Comparison of ENCODE assay signal across 1 cellular context in genomic region chr10:91797874-91798735, GRCh38.
TF ChIP-seq lines count a peak whose summit lies in the region.

TNKS2 (plus strand) TSS chr10:91798426; CDS start chr10:91798691, 265 bp downstream.

TF ChIP-seq in HepG2, 621 proteins besides CTCF, POLR2A, EP300 and RAD21 (continued from another document and continues in another):
- TF ChIP-seq RXRA (CRISPR knock-in tag; IDR thresholded peaks at IDR 0.05) = peak; percentile 68
- TF ChIP-seq GLI4 (CRISPR knock-in tag; IDR thresholded peaks at IDR 0.05; ENCODE audit: borderline replicate concordance) = peak; percentile 21; the same call in 1 of the 2 replicates
- peak; percentile 73; the same call in 1 of the 2 replicates for TF ChIP-seq DR1 (CRISPR knock-in tag; IDR thresholded peaks at IDR 0.05)
- no peak for TF ChIP-seq ZSCAN29 (CRISPR knock-in tag; conservative IDR thresholded peaks at IDR 0.05)
- TF ChIP-seq, protein P1, sequence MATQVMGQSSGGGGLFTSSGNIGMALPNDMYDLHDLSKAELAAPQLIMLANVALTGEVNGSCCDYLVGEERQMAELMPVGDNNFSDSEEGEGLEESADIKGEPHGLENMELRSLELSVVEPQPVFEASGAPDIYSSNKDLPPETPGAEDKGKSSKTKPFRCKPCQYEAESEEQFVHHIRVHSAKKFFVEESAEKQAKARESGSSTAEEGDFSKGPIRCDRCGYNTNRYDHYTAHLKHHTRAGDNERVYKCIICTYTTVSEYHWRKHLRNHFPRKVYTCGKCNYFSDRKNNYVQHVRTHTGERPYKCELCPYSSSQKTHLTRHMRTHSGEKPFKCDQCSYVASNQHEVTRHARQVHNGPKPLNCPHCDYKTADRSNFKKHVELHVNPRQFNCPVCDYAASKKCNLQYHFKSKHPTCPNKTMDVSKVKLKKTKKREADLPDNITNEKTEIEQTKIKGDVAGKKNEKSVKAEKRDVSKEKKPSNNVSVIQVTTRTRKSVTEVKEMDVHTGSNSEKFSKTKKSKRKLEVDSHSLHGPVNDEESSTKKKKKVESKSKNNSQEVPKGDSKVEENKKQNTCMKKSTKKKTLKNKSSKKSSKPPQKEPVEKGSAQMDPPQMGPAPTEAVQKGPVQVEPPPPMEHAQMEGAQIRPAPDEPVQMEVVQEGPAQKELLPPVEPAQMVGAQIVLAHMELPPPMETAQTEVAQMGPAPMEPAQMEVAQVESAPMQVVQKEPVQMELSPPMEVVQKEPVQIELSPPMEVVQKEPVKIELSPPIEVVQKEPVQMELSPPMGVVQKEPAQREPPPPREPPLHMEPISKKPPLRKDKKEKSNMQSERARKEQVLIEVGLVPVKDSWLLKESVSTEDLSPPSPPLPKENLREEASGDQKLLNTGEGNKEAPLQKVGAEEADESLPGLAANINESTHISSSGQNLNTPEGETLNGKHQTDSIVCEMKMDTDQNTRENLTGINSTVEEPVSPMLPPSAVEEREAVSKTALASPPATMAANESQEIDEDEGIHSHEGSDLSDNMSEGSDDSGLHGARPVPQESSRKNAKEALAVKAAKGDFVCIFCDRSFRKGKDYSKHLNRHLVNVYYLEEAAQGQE (IDR thresholded peaks at IDR 0.05; ENCODE audit: borderline replicate concordance in 1 of 2, low read depth in 1 of 2, low read length in 2 of 2) = peak in 1 of 2 experiments; percentile 40; a peak in 1 of 4 replicates
- peak; percentile 68; the same call in 1 of the 2 replicates for TF ChIP-seq ZNF431 (CRISPR knock-in tag; IDR thresholded peaks at IDR 0.05; ENCODE audit: borderline replicate concordance, low read depth)
- TF ChIP-seq TRAFD1 (CRISPR knock-in tag; IDR thresholded peaks at IDR 0.05; ENCODE audit: borderline replicate concordance) = no peak
- peak; percentile 71; the same call in 1 of the 2 replicates for TF ChIP-seq NKX3-1 (CRISPR knock-in tag; IDR thresholded peaks at IDR 0.05)
- TF ChIP-seq SALL1 (CRISPR knock-in tag; IDR thresholded peaks at IDR 0.05) = peak; percentile 83
- peak; percentile 90 for TF ChIP-seq USF2 (IDR thresholded peaks at IDR 0.05; ENCODE audit: low read depth, low read length)
- peak; percentile 84; the same call in 1 of the 2 replicates for TF ChIP-seq USF2 (CRISPR knock-in tag; IDR thresholded peaks at IDR 0.05; ENCODE audit: borderline replicate concordance)
- TF ChIP-seq NFYC (CRISPR knock-in tag; IDR thresholded peaks at IDR 0.05) = peak; percentile 22; the same call in 1 of the 2 replicates
- no peak for TF ChIP-seq ATF7 (IDR thresholded peaks at IDR 0.05)
- peak; percentile 54; the same call in 1 of the 2 replicates for TF ChIP-seq ATF7 (CRISPR knock-in tag; IDR thresholded peaks at IDR 0.05)
- TF ChIP-seq, protein P2, sequence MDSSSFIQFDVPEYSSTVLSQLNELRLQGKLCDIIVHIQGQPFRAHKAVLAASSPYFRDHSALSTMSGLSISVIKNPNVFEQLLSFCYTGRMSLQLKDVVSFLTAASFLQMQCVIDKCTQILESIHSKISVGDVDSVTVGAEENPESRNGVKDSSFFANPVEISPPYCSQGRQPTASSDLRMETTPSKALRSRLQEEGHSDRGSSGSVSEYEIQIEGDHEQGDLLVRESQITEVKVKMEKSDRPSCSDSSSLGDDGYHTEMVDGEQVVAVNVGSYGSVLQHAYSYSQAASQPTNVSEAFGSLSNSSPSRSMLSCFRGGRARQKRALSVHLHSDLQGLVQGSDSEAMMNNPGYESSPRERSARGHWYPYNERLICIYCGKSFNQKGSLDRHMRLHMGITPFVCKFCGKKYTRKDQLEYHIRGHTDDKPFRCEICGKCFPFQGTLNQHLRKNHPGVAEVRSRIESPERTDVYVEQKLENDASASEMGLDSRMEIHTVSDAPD (CRISPR knock-in tag; IDR thresholded peaks at IDR 0.05) = no peak
- TF ChIP-seq SIN3B (IDR thresholded peaks at IDR 0.05; ENCODE audit: low read length) = no peak
- TF ChIP-seq ZC3H4 (CRISPR knock-in tag; IDR thresholded peaks at IDR 0.05; ENCODE audit: borderline replicate concordance) = no peak
- TF ChIP-seq FOXM1 (CRISPR knock-in tag; IDR thresholded peaks at IDR 0.05) = no peak
- TF ChIP-seq, protein P3, sequence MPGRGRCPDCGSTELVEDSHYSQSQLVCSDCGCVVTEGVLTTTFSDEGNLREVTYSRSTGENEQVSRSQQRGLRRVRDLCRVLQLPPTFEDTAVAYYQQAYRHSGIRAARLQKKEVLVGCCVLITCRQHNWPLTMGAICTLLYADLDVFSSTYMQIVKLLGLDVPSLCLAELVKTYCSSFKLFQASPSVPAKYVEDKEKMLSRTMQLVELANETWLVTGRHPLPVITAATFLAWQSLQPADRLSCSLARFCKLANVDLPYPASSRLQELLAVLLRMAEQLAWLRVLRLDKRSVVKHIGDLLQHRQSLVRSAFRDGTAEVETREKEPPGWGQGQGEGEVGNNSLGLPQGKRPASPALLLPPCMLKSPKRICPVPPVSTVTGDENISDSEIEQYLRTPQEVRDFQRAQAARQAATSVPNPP (CRISPR knock-in tag; IDR thresholded peaks at IDR 0.05) = peak; percentile 73; the same call in 1 of the 2 replicates
- peak; percentile 53; the same call in 1 of the 2 replicates for TF ChIP-seq BCL6 (CRISPR knock-in tag; IDR thresholded peaks at IDR 0.05)
- TF ChIP-seq AGO2 (optimal IDR thresholded peaks at IDR 0.05; ENCODE audit: low read depth, low read length) = peak; percentile 77
- TF ChIP-seq MIER2 (CRISPR knock-in tag; IDR thresholded peaks at IDR 0.05) = peak; percentile 65; the same call in 1 of the 2 replicates
- TF ChIP-seq, protein P4, sequence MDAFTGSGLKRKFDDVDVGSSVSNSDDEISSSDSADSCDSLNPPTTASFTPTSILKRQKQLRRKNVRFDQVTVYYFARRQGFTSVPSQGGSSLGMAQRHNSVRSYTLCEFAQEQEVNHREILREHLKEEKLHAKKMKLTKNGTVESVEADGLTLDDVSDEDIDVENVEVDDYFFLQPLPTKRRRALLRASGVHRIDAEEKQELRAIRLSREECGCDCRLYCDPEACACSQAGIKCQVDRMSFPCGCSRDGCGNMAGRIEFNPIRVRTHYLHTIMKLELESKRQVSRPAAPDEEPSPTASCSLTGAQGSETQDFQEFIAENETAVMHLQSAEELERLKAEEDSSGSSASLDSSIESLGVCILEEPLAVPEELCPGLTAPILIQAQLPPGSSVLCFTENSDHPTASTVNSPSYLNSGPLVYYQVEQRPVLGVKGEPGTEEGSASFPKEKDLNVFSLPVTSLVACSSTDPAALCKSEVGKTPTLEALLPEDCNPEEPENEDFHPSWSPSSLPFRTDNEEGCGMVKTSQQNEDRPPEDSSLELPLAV (CRISPR knock-in tag; conservative IDR thresholded peaks at IDR 0.05; ENCODE audit: low read depth) = no peak
- no peak for TF ChIP-seq ZKSCAN5 (CRISPR knock-in tag; IDR thresholded peaks at IDR 0.05)
- TF ChIP-seq ZBTB7B (CRISPR knock-in tag; IDR thresholded peaks at IDR 0.05) = peak; percentile 64; the same call in 1 of the 2 replicates
- peak; percentile 90 for TF ChIP-seq ZNF101 (CRISPR knock-in tag; IDR thresholded peaks at IDR 0.05; ENCODE audit: borderline replicate concordance, low read depth)
- no peak for TF ChIP-seq PAWR (CRISPR knock-in tag; IDR thresholded peaks at IDR 0.05; ENCODE audit: borderline replicate concordance)
- 0 out of 2 replicates have a peak, but pooled peaks have one; percentile 42 for TF ChIP-seq ZNF556 (CRISPR knock-in tag; IDR thresholded peaks at IDR 0.05; ENCODE audit: borderline replicate concordance)
- peak; percentile 89; the same call in 1 of the 2 replicates for TF ChIP-seq TGIF2 (CRISPR knock-in tag; IDR thresholded peaks at IDR 0.05)
- TF ChIP-seq, protein P5, sequence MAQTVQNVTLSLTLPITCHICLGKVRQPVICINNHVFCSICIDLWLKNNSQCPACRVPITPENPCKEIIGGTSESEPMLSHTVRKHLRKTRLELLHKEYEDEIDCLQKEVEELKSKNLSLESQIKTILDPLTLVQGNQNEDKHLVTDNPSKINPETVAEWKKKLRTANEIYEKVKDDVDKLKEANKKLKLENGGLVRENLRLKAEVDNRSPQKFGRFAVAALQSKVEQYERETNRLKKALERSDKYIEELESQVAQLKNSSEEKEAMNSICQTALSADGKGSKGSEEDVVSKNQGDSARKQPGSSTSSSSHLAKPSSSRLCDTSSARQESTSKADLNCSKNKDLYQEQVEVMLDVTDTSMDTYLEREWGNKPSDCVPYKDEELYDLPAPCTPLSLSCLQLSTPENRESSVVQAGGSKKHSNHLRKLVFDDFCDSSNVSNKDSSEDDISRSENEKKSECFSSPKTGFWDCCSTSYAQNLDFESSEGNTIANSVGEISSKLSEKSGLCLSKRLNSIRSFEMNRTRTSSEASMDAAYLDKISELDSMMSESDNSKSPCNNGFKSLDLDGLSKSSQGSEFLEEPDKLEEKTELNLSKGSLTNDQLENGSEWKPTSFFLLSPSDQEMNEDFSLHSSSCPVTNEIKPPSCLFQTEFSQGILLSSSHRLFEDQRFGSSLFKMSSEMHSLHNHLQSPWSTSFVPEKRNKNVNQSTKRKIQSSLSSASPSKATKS (CRISPR knock-in tag; IDR thresholded peaks at IDR 0.05) = no peak
- no peak for TF ChIP-seq KDM1A (CRISPR knock-in tag; IDR thresholded peaks at IDR 0.05)
- no peak for TF ChIP-seq EEA1 (CRISPR knock-in tag; IDR thresholded peaks at IDR 0.05; ENCODE audit: borderline replicate concordance)
- no peak for TF ChIP-seq ZBTB33 (CRISPR knock-in tag; IDR thresholded peaks at IDR 0.05)
- TF ChIP-seq SMAD9 (CRISPR knock-in tag; IDR thresholded peaks at IDR 0.05) = peak; percentile 51; the same call in 1 of the 2 replicates
- TF ChIP-seq CSRNP1 (CRISPR knock-in tag; IDR thresholded peaks at IDR 0.05) = peak; percentile 64; the same call in 1 of the 2 replicates
- TF ChIP-seq PRPF4 (IDR thresholded peaks at IDR 0.05; ENCODE audit: low read depth, low read length, poor library complexity, severe bottlenecking) = no peak
- TF ChIP-seq CREBL2 (CRISPR knock-in tag; IDR thresholded peaks at IDR 0.05; ENCODE audit: borderline replicate concordance) = peak; percentile 50; the same call in 1 of the 2 replicates
- TF ChIP-seq ARID3A (IDR thresholded peaks at IDR 0.05; ENCODE audit: low read depth, low read length) = no peak
- no peak for TF ChIP-seq TBL1XR1 (IDR thresholded peaks at IDR 0.05; ENCODE audit: borderline replicate concordance, low read length, partially characterized antibody)
